In the genomic region with DNA sequence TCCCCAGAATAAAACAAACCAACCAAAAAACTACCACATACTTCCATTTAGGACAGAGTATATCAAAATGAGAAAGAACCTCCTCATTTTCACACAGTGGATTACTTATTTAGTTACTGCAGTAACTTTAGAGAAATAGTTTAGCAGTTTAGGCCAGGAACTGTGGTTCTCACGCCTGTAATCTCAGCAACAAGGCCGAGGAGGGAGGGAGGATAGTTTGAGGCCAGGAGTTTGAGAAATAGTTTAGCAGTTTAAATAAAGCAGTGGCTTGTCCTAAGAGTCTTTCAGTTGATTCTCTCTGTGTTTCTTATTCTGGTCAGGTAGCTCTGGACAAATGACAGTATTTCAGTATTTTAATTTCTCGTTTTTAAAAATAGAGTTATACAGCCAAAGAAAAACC, we compare ENCODE assay signal across 18 cellular contexts. TPM values are rescaled to one million over a fixed set of nuclear protein-coding genes. Genes with fewer than 3 reads are reported as not detected.
DNase-seq lines count a peak whose midpoint lies in the region; ATAC-seq and TF ChIP-seq lines count a peak whose summit lies in the region.
"Had no signal": no experiment of that assay in that cellular context is flagged by ENCODE, and none has a peak within 500 bp of the region (broad histone marks: within the 10 kb centered on the region; RNA-seq: fewer than 3 reads in every experiment).

No MANE protein-coding gene starts in this region.

- no peak for TF ChIP-seq CTCF in CD8-positive, alpha-beta T cell (IDR thresholded peaks at IDR 0.05)
- no peak for TF ChIP-seq CTCF in GM23338 (conservative IDR thresholded peaks at IDR 0.05; ENCODE audit: low read depth in 2 of 2)

- 0 out of 2 replicates have a peak, but pooled peaks cover 8% of the 10 kb centered on the region for H3F3A ChIP-seq in GM23338 (replicated peaks; ENCODE audit: low read depth)

- no peak for ATAC-seq in CD8-positive, alpha-beta T cell
- ATAC-seq in GM23338, result no peak
- ATAC-seq in GM21576 (IDR thresholded peaks at IDR 0.05; ENCODE audit: unreplicated experiment), result no peak
- ATAC-seq: body of pancreas, GM12878, left lung had no signal

- CTCF ChIA-PET in CD8-positive, alpha-beta T cell (lab: Charles Lee), result interaction anchor here (0.9 kb wide), 1 partner anchor 46 kb away, joined by 4 read pairs; no protein-coding TSS in a partner anchor

- no peaks in the 10 kb centered on the region for H3K9me3 ChIP-seq in CD8-positive, alpha-beta T cell (ENCODE audit: low read length)
- H3K9me3 ChIP-seq: body of pancreas, HAP-1, left lung, prostate gland had no signal

- no peaks in the 10 kb centered on the region for H3K79me2 ChIP-seq in GM23338 (replicated peaks; ENCODE audit: insufficient read depth)

- no peak overlapping the region for H3K27ac ChIP-seq in CD8-positive, alpha-beta T cell (ENCODE audit: low read depth, low read length)
- H3K27ac ChIP-seq in GM23338 (ENCODE audit: low read depth) (peak overlapping the region; percentile 67; the same call in 1 of the 2 replicates), cingulate gyrus (ENCODE audit: low read depth, low read length) (peak overlapping the region; percentile 47), rectal smooth muscle tissue (ENCODE audit: low read depth, low read length) (peak overlapping the region; percentile 61)
- H3K27ac ChIP-seq: body of pancreas, left lung, prostate gland, WERI-Rb-1 had no signal

- POLR2A ChIA-PET in CD8-positive, alpha-beta T cell (lab: Charles Lee), result interaction anchor here (1.2 kb wide), 1 partner anchor 50 kb away, joined by 3 read pairs; no protein-coding TSS in a partner anchor

- H3K27ac Mint-ChIP-seq in CD8-positive, alpha-beta T cell, result peak overlapping the region; percentile 60
- H3K27ac Mint-ChIP-seq in GM23338, result 0 out of 2 replicates have a peak overlapping the region, but pooled peaks have one; percentile 11

- H3K36me3 Mint-ChIP-seq in CD8-positive, alpha-beta T cell, result peaks cover 31% of the 10 kb centered on the region
- peaks cover 24% of the 10 kb centered on the region for H3K36me3 Mint-ChIP-seq in GM23338 (ENCODE audit: low read depth)

- no peak overlapping the region for H3K4me2 ChIP-seq in GM23338

- H3K9ac ChIP-seq in rectal smooth muscle tissue (ENCODE audit: low read length), result no peak overlapping the region

- H3K27me3 ChIP-seq in CD8-positive, alpha-beta T cell (ENCODE audit: insufficient read depth, low read length), result no peaks in the 10 kb centered on the region
- no peaks in the 10 kb centered on the region for H3K27me3 ChIP-seq in GM23338 (ENCODE audit: insufficient read depth)
- no peaks in the 10 kb centered on the region for H3K27me3 ChIP-seq in rectal smooth muscle tissue (ENCODE audit: control insufficient read depth, insufficient read depth, low read length)
- H3K27me3 ChIP-seq: body of pancreas, left lung had no signal

- peaks cover 5% of the 10 kb centered on the region for H3K36me3 ChIP-seq in CD8-positive, alpha-beta T cell (ENCODE audit: insufficient read depth, low read length)
- peaks cover under 1% of the 10 kb centered on the region for H3K36me3 ChIP-seq in GM23338 (ENCODE audit: insufficient read depth)
- H3K36me3 ChIP-seq in rectal smooth muscle tissue (ENCODE audit: control insufficient read depth, insufficient read depth, low read length), result no peaks in the 10 kb centered on the region
- H3K36me3 ChIP-seq: prostate gland had no signal

- H3K4me1 Mint-ChIP-seq in CD8-positive, alpha-beta T cell (ENCODE audit: low read depth), result peaks cover 25% of the 10 kb centered on the region
- peaks cover under 1% of the 10 kb centered on the region; the same call in 2 of the 3 replicates for H3K4me1 Mint-ChIP-seq in GM23338

- no peak overlapping the region for H3K4me3 ChIP-seq in CD8-positive, alpha-beta T cell (ENCODE audit: low read depth, low read length)
- H3K4me3 ChIP-seq in GM23338 (no peak overlapping the region), rectal smooth muscle tissue (ENCODE audit: low read length) (no peak overlapping the region)
- H3K4me3 ChIP-seq: body of pancreas, GM12878, HAP-1, left lung, prostate gland had no signal

- intact Hi-C loops in CD8-positive, alpha-beta T cell (cut with DNase I, micrococcal nuclease), result loop anchor here in 1 of 2 experiments (2.0 kb wide), 1 partner anchor 13 kb away; no protein-coding TSS in a partner anchor

- H3K4me3 Mint-ChIP-seq in CD8-positive, alpha-beta T cell, result no peak overlapping the region
- no peak overlapping the region for H3K4me3 Mint-ChIP-seq in GM23338

- H3K4me1 ChIP-seq in CD8-positive, alpha-beta T cell (ENCODE audit: insufficient read depth, low read length), result peaks cover under 1% of the 10 kb centered on the region
- no peaks in the 10 kb centered on the region for H3K4me1 ChIP-seq in GM23338 (ENCODE audit: insufficient read depth)
- H3K4me1 ChIP-seq in rectal smooth muscle tissue (ENCODE audit: control insufficient read depth, insufficient read depth, low read length), result no peaks in the 10 kb centered on the region
- H3K4me1 ChIP-seq: body of pancreas, HAP-1, left lung, prostate gland had no signal

- no peaks in the 10 kb centered on the region for H3K9me2 ChIP-seq in GM23338 (ENCODE audit: insufficient read depth)

- DNase-seq in CD8-positive, alpha-beta T cell, result no peak
- DNase-seq in GM23338 (ENCODE audit: low spot score), result no peak
- no peak for DNase-seq in COLO829 (ENCODE audit: low spot score)
- no peak for DNase-seq in LoVo (ENCODE audit: low spot score)
- DNase-seq: activated naive CD4-positive, alpha-beta T cell treated with Interleukin-2 at 50 U/mL for 16 hours; body of pancreas; C1 segment of cervical spinal cord; left lung; MV-4-11; NCI-H774; SW 1271; WERI-Rb-1 had no signal

- H2AFZ ChIP-seq in GM23338, result no peak overlapping the region

- H3K9me3 Mint-ChIP-seq in CD8-positive, alpha-beta T cell, result no peaks in the 10 kb centered on the region
- no peaks in the 10 kb centered on the region for H3K9me3 Mint-ChIP-seq in GM23338

- no peaks in the 10 kb centered on the region for H3K27me3 Mint-ChIP-seq in CD8-positive, alpha-beta T cell (ENCODE audit: low read depth)
- H3K27me3 Mint-ChIP-seq in GM23338 (ENCODE audit: insufficient read depth, low read depth, poor library complexity), result peaks cover under 1% of the 10 kb centered on the region

- 0 out of 2 replicates have a peak, but pooled peaks cover under 1% of the 10 kb centered on the region for H4K20me1 ChIP-seq in GM23338 (replicated peaks; ENCODE audit: insufficient read depth)

TF ChIP-seq in GM23338, 12 proteins besides CTCF, POLR2A, EP300 and RAD21:
- TF ChIP-seq ETS1 (IDR thresholded peaks at IDR 0.05), result no peak
- TF ChIP-seq JUNB (IDR thresholded peaks at IDR 0.05; ENCODE audit: unreplicated experiment), result no peak
TF ChIP-seq in GM23338: peak in this region for 0.

RNA-seq across cellular contexts. Expression of gene HMGB1, which starts 9.4 kb away (rescaled TPM):
- 100 to 1,000 TPM; 445 to 453 TPM for total RNA-seq in CD8-positive, alpha-beta T cell
- 712 and 727 TPM in 2 replicates for total RNA-seq in GM23338 (2014; rRNA removed; shearing (Covaris generic))
- 2,890 and 2,970 TPM in 2 replicates for polyA plus RNA-seq in GM23338 (2016; fragmentation: Nextera tagmentation; extraction: Ambion mirVana)

RNA-seq across cellular contexts. Expression of gene UBE2L5, which starts 34.0 kb away (rescaled TPM):
- not detected for total RNA-seq in CD8-positive, alpha-beta T cell
- not detected in 2 replicates for total RNA-seq in GM23338 (2014; rRNA removed; shearing (Covaris generic))
- polyA plus RNA-seq in GM23338 (2016; fragmentation: Nextera tagmentation; extraction: Ambion mirVana), result 0.21 TPM in 1 of 2 replicates, not detected in the other
- total RNA-seq: body of pancreas, left lung had no signal
